Comparison of ENCODE assay signal across 1 cellular context in genomic region chr13:48531416-48532145, GRCh38.
TF ChIP-seq lines count a peak whose summit lies in the region.

No MANE protein-coding gene starts in this region.

TF ChIP-seq in WTC11, 78 proteins besides CTCF, POLR2A, EP300 and RAD21 (continued from another document):
- TF ChIP-seq ATF6 (CRISPR knock-in tag; IDR thresholded peaks at IDR 0.05), result no peak
- TF ChIP-seq ZNF671 (CRISPR knock-in tag; IDR thresholded peaks at IDR 0.05), result no peak
- TF ChIP-seq IRF2 (CRISPR knock-in tag; IDR thresholded peaks at IDR 0.05; ENCODE audit: borderline replicate concordance, low read depth), result no peak
- TF ChIP-seq MLX (CRISPR knock-in tag; IDR thresholded peaks at IDR 0.05), result no peak
- no peak for TF ChIP-seq SMAD3 (CRISPR knock-in tag; IDR thresholded peaks at IDR 0.05; ENCODE audit: borderline replicate concordance)
- TF ChIP-seq NFATC4 (CRISPR knock-in tag; IDR thresholded peaks at IDR 0.05), result no peak
TF ChIP-seq in WTC11: peak in this region for 0.
